ENCODE assay signal across 2 cellular contexts in genomic region chr18:23176701-23177432, GRCh38.
A peak's percentile ranks its signal among the peaks of the same experiment; 100 is the strongest.
TF ChIP-seq lines count a peak whose summit lies in the region.

No MANE protein-coding gene starts in this region.

TF ChIP-seq in HEK293, 187 proteins besides CTCF, POLR2A, EP300 and RAD21 (continued from another document):
- TF ChIP-seq ZNF398 (tag by site-specific recombination; IDR thresholded peaks at IDR 0.05) = no peak
- TF ChIP-seq ZNF626 (tag by site-specific recombination; IDR thresholded peaks at IDR 0.05) = no peak
- TF ChIP-seq ZIC2 (tag by site-specific recombination; IDR thresholded peaks at IDR 0.05) = peak; percentile 59

TF ChIP-seq in H1, 55 proteins besides CTCF, POLR2A, EP300 and RAD21 (continued from another document):
- TF ChIP-seq CHD1 (IDR thresholded peaks at IDR 0.05; ENCODE audit: low read depth, low read length) = no peak
- TF ChIP-seq CREB1 (IDR thresholded peaks at IDR 0.05) = no peak
- no peak for TF ChIP-seq TAF1 (IDR thresholded peaks at IDR 0.05; ENCODE audit: low read depth, low read length)
